ENCODE assay signal across 18 cellular contexts in the genomic region with DNA sequence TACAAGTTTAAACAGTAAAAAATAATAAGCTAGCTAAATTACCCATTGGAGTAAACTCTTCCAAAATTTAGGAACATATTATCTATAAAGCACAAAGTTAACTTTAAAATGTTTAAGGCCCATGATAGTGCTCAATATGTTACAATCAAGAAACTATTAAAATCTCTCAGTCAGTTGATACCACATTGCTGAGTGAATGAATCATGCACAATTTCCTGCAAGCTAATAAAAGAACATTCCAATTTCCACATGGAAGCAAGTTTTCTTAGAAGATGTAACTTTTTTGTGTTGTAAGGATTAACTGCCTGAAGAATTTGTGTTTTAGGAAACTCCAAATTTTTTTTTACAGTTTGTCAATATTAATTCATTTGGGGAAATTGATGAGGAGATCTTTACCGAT.
DNase-seq lines count a peak whose midpoint lies in the region; ATAC-seq and TF ChIP-seq lines count a peak whose summit lies in the region.
"Had no signal": no experiment of that assay in that cellular context is flagged by ENCODE, and none has a peak within 500 bp of the region (broad histone marks: within the 10 kb centered on the region; RNA-seq: fewer than 3 reads in every experiment).

No MANE protein-coding gene starts in this region.

- DNase-seq in BJ (ENCODE audit: low read depth) (peak; percentile 57), PC-3 (peak; percentile 57), choroid plexus epithelial cell (ENCODE audit: low read depth) (peak; percentile 84), osteocyte (ENCODE audit: extremely low spot score, unreplicated experiment) (no peak), GM23338 (ENCODE audit: low spot score) (no peak), OCI-LY7 (ENCODE audit: low spot score) (no peak), amygdala (lab: John Stamatoyannopoulos, UW) (no peak)
- DNase-seq: activated CD4-positive, alpha-beta memory T cell treated with anti-CD3 and anti-CD28 coated beads for 36 hours; colonic mucosa; NCI-H1436 treated with DMSO at 0.1 percent for 48 hours; NCI-H446 treated with DMSO at 0.1 percent for 48 hours; ovary; spleen had no signal

- no peak for TF ChIP-seq CTCF in BJ (IDR thresholded peaks at IDR 0.05; ENCODE audit: insufficient read depth, low read depth, low read length)
- no peak for TF ChIP-seq CTCF in PC-3 (conservative IDR thresholded peaks at IDR 0.05; ENCODE audit: low read depth, low read length)
- no peak for TF ChIP-seq CTCF in choroid plexus epithelial cell (conservative IDR thresholded peaks at IDR 0.05; ENCODE audit: low read depth, low read length)
- TF ChIP-seq CTCF in osteocyte (IDR thresholded peaks at IDR 0.05), result no peak
- TF ChIP-seq CTCF in GM23338 (conservative IDR thresholded peaks at IDR 0.05; ENCODE audit: low read depth in 2 of 2), result no peak
- TF ChIP-seq CTCF in OCI-LY7 (conservative IDR thresholded peaks at IDR 0.05; ENCODE audit: low read length), result no peak

- H3K4me2 ChIP-seq in PC-3 (ENCODE audit: low read length) (peak overlapping the region; percentile 17; the same call in 1 of the 2 replicates), GM23338 (no peak overlapping the region), OCI-LY7 (ENCODE audit: low read length) (no peak overlapping the region)
- H3K4me2 ChIP-seq: BLaER1 had no signal

- no peaks in the 10 kb centered on the region for H3K9me3 ChIP-seq in PC-3 (ENCODE audit: low read length)
- H3K9me3 ChIP-seq in OCI-LY7 (ENCODE audit: low read length), result no peaks in the 10 kb centered on the region
- H3K9me3 ChIP-seq: BLaER1, colonic mucosa, ovary had no signal

- no peak overlapping the region for H3K4me3 Mint-ChIP-seq in osteocyte (ENCODE audit: unreplicated experiment)
- H3K4me3 Mint-ChIP-seq in GM23338, result no peak overlapping the region
- H3K4me3 Mint-ChIP-seq: activated CD4-positive, alpha-beta memory T cell treated with anti-CD3 and anti-CD28 coated beads for 36 hours; stimulated activated naive CD8-positive, alpha-beta T cell treated with anti-CD3 and anti-CD28 coated beads, Interleukin-15, Interleukin-2, amounts not matched to agents 100 ng/mL and 50 ng/mL, for 24 hours had no signal

- H3K27me3 ChIP-seq in BJ (ENCODE audit: control insufficient read depth, insufficient read depth, low read length) (no peaks in the 10 kb centered on the region), PC-3 (ENCODE audit: low read length) (no peaks in the 10 kb centered on the region), GM23338 (ENCODE audit: insufficient read depth) (no peaks in the 10 kb centered on the region)
- H3K27me3 ChIP-seq: BLaER1, colonic mucosa, ovary, spleen had no signal

- intact Hi-C loops in PC-3 (cut with micrococcal nuclease), result no loop called here
- intact Hi-C loops in OCI-LY7 (cut with micrococcal nuclease; ENCODE audit: unreplicated experiment), result no loop called here

- H3K27me3 Mint-ChIP-seq in osteocyte (ENCODE audit: unreplicated experiment) (no peaks in the 10 kb centered on the region), GM23338 (ENCODE audit: insufficient read depth, low read depth, poor library complexity) (no peaks in the 10 kb centered on the region)
- H3K27me3 Mint-ChIP-seq: activated CD4-positive, alpha-beta memory T cell treated with anti-CD3 and anti-CD28 coated beads for 36 hours; stimulated activated naive CD8-positive, alpha-beta T cell treated with anti-CD3 and anti-CD28 coated beads, Interleukin-15, Interleukin-2, amounts not matched to agents 100 ng/mL and 50 ng/mL, for 24 hours had no signal

- peaks cover 51% of the 10 kb centered on the region for H3K4me1 Mint-ChIP-seq in osteocyte (ENCODE audit: unreplicated experiment)
- peaks cover 18% of the 10 kb centered on the region for H3K4me1 Mint-ChIP-seq in GM23338

- H2AFZ ChIP-seq in PC-3 (ENCODE audit: low read length) (no peak overlapping the region), GM23338 (no peak overlapping the region), OCI-LY7 (ENCODE audit: low read length) (no peak overlapping the region)

- no peaks in the 10 kb centered on the region for H3F3A ChIP-seq in PC-3 (ENCODE audit: low read length, unreplicated experiment)
- H3F3A ChIP-seq in GM23338 (replicated peaks; ENCODE audit: low read depth), result no peaks in the 10 kb centered on the region

- H3K79me2 ChIP-seq in PC-3 (ENCODE audit: low read length), result no peaks in the 10 kb centered on the region
- H3K79me2 ChIP-seq in GM23338 (replicated peaks; ENCODE audit: insufficient read depth), result no peaks in the 10 kb centered on the region
- no peaks in the 10 kb centered on the region for H3K79me2 ChIP-seq in OCI-LY7 (ENCODE audit: insufficient read depth, low read depth, low read length)

- POLR2A ChIA-PET in BJ (lab: Charles Lee) (no interaction called here), PC-3 (lab: Charles Lee; ENCODE audit: unreplicated experiment) (no interaction called here), OCI-LY7 (lab: Charles Lee) (no interaction called here)

- peak; percentile 84 for ATAC-seq in PC-3
- no peak for ATAC-seq in GM23338
- ATAC-seq in GM21717 (IDR thresholded peaks at IDR 0.05; ENCODE audit: unreplicated experiment), result no peak
- ATAC-seq: left lobe of liver had no signal

- H3K9me2 ChIP-seq in PC-3 (replicated peaks; ENCODE audit: low read length) (no peaks in the 10 kb centered on the region), GM23338 (ENCODE audit: insufficient read depth) (no peaks in the 10 kb centered on the region), OCI-LY7 (ENCODE audit: insufficient read depth, low read length) (no peaks in the 10 kb centered on the region)

- H3K9ac ChIP-seq in PC-3 (ENCODE audit: low read length), result no peak overlapping the region
- H3K9ac ChIP-seq: BLaER1 had no signal

- H4K20me1 ChIP-seq in PC-3 (ENCODE audit: low read length), result no peaks in the 10 kb centered on the region
- no peaks in the 10 kb centered on the region for H4K20me1 ChIP-seq in GM23338 (replicated peaks; ENCODE audit: insufficient read depth)
- H4K20me1 ChIP-seq in OCI-LY7 (ENCODE audit: insufficient read depth, low read length), result no peaks in the 10 kb centered on the region
- H4K20me1 ChIP-seq: BLaER1 had no signal

- peaks cover 20% of the 10 kb centered on the region for H3K4me1 ChIP-seq in PC-3 (ENCODE audit: insufficient read depth, low read length)
- peaks cover 20% of the 10 kb centered on the region for H3K4me1 ChIP-seq in GM23338 (ENCODE audit: insufficient read depth)
- no peaks in the 10 kb centered on the region for H3K4me1 ChIP-seq in OCI-LY7 (ENCODE audit: insufficient read depth, low read length, poor library complexity, severe bottlenecking)
- H3K4me1 ChIP-seq: BLaER1, colonic mucosa, spleen had no signal

- no peaks in the 10 kb centered on the region for H3K36me3 ChIP-seq in BJ (ENCODE audit: control insufficient read depth, insufficient read depth, low read length)
- H3K36me3 ChIP-seq in PC-3 (ENCODE audit: low read depth, low read length), result no peaks in the 10 kb centered on the region; the same call in 1 of the 2 replicates
- H3K36me3 ChIP-seq in GM23338 (ENCODE audit: insufficient read depth), result no peaks in the 10 kb centered on the region
- H3K36me3 ChIP-seq in OCI-LY7 (ENCODE audit: insufficient read depth, low read length), result no peaks in the 10 kb centered on the region
- H3K36me3 ChIP-seq: BLaER1, colonic mucosa, ovary, spleen had no signal

- BruUV-seq in PC-3 (replicated peaks; lab: Mats Ljungman, UMichigan) (no TSS peak), OCI-LY7 (replicated peaks; lab: Mats Ljungman, UMichigan) (no TSS peak)

- H3K4me3 ChIP-seq in BJ (ENCODE audit: low read depth, low read length) (no peak overlapping the region), PC-3 (ENCODE audit: low read length) (no peak overlapping the region), choroid plexus epithelial cell (ENCODE audit: low read depth, low read length) (no peak overlapping the region), GM23338 (no peak overlapping the region), OCI-LY7 (ENCODE audit: low read depth, low read length, poor library complexity, severe bottlenecking) (no peak overlapping the region)
- H3K4me3 ChIP-seq: BLaER1, colonic mucosa, ovary, spleen had no signal

- H3K9me3 Mint-ChIP-seq in osteocyte (ENCODE audit: unreplicated experiment) (peaks cover 23% of the 10 kb centered on the region), GM23338 (peaks cover 3% of the 10 kb centered on the region; the same call in 1 of the 3 replicates)

- H3K27ac Mint-ChIP-seq in osteocyte (ENCODE audit: unreplicated experiment) (peak overlapping the region; percentile 73), GM23338 (no peak overlapping the region)
- H3K27ac Mint-ChIP-seq: activated CD4-positive, alpha-beta memory T cell treated with anti-CD3 and anti-CD28 coated beads for 36 hours; stimulated activated naive CD8-positive, alpha-beta T cell treated with anti-CD3 and anti-CD28 coated beads, Interleukin-15, Interleukin-2, amounts not matched to agents 100 ng/mL and 50 ng/mL, for 24 hours had no signal

- peak overlapping the region; percentile 48 for H3K27ac ChIP-seq in PC-3 (ENCODE audit: low read length)
- no peak overlapping the region for H3K27ac ChIP-seq in GM23338 (ENCODE audit: low read depth)
- no peak overlapping the region for H3K27ac ChIP-seq in OCI-LY7 (ENCODE audit: low read depth, low read length, poor library complexity, severe bottlenecking)
- H3K27ac ChIP-seq: BLaER1, colonic mucosa, epithelial cell of prostate, ovary, spleen had no signal

- H3K36me3 Mint-ChIP-seq in osteocyte (ENCODE audit: unreplicated experiment), result peaks cover 5% of the 10 kb centered on the region
- no peaks in the 10 kb centered on the region; the same call in 1 of the 3 replicates for H3K36me3 Mint-ChIP-seq in GM23338 (ENCODE audit: low read depth)
- H3K36me3 Mint-ChIP-seq: activated CD4-positive, alpha-beta memory T cell treated with anti-CD3 and anti-CD28 coated beads for 36 hours had no signal

- CTCF ChIA-PET in BJ (lab: Yijun Ruan, JAX), result no interaction called here
- CTCF ChIA-PET in PC-3 (lab: Charles Lee), result interaction anchor here (0.7 kb wide), 1 partner anchor 65 kb away, joined by 5 read pairs; no protein-coding TSS in a partner anchor
- CTCF ChIA-PET in OCI-LY7 (lab: Charles Lee; ENCODE audit: unreplicated experiment), result no interaction called here

TF ChIP-seq in GM23338, 12 proteins besides CTCF, POLR2A, EP300 and RAD21 (continues in another document):
- TF ChIP-seq POLR2AphosphoS5 (IDR thresholded peaks at IDR 0.05; ENCODE audit: low read depth), result no peak

Comparison
In these comparisons a context has a peak if more than half of its experiments do, and no peak if none do; other contexts are left out.
1. DNase-seq: peak in BJ (single experiment), PC-3 (single experiment) and choroid plexus epithelial cell (single experiment); none in osteocyte (single experiment), GM23338 (single experiment), OCI-LY7 (single experiment) and amygdala (0 of 56).